Comparison of ENCODE assay signal across 24 cellular contexts in the genomic region with DNA sequence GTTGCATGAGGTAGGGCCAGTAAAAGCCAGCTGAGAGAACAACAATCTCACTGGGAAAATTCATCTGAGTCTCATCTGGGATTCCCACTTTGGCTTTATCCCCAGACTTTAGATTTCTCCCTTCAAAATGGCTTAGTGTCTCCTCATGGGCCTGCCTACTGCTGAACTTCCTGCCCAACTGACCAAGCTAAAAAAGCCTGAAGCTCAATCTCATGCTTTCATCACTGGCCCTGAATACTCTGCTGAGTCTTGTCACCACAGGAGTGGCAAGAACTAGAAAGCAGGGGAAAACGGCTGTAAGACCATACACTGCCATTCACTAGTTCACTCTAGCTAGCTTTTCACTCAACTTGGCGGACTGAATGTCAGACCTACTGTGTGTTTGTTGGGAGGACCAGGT.
"Had no signal": no experiment of that assay in that cellular context is flagged by ENCODE, and none has a peak within 500 bp of the region (broad histone marks: within the 10 kb centered on the region; RNA-seq: fewer than 3 reads in every experiment).

No MANE protein-coding gene starts in this region.

- H3K9me3 ChIP-seq: ascending aorta, body of pancreas, MG63, SJSA1 had no signal

- ATAC-seq: activated CD4-positive, CD25-positive, alpha-beta regulatory T cell treated with anti-CD3 and anti-CD28 coated beads, Interleukin-2, amount 50 U/mL, for 24 hours; activated CD8-positive, alpha-beta T cell treated with anti-CD3 and anti-CD28 coated beads for 36 hours; body of pancreas; K562; PC-3 had no signal

- DNase-seq: activated CD4-positive, alpha-beta T cell treated with anti-CD3 and anti-CD28 coated beads for 4 hours; activated CD8-positive, alpha-beta memory T cell treated with anti-CD3 and anti-CD28 coated beads, Interleukin-2, amount 50 U/mL, for 48 hours; activated CD8-positive, alpha-beta T cell treated with anti-CD3 and anti-CD28 coated beads for 36 hours; activated effector memory CD4-positive, alpha-beta T cell treated with Interleukin-2 at 50 U/mL for 16 hours; activated naive CD4-positive, alpha-beta T cell; activated T-cell treated with anti-CD3 and anti-CD28 coated beads, Interleukin-2, amount 50 U/mL, for 1 hour; body of pancreas; central memory CD4-positive, alpha-beta T cell; Kasumi-1; MG63; MV-4-11; NCI-H1105; NCI-H1436; NCI-H1694 treated with DMSO at 0.1 percent for 48 hours; NCI-H2029 treated with DMSO at 0.1 percent for 48 hours; NCI-H510A treated with DMSO at 0.1 percent for 48 hours; NCI-H69; NK-92 treated with Interleukin-12 subunit alpha and Interleukin-12 subunit beta, amount 100 ng/mL, for 24 hours; PC-3; SHP77 had no signal

- H3K27me3 ChIP-seq: ascending aorta, body of pancreas, MG63, SJSA1 had no signal

- H3K4me3 ChIP-seq: ascending aorta, body of pancreas, K562, MG63, SJSA1 had no signal

- H3K4me1 ChIP-seq: ascending aorta, body of pancreas had no signal

- H3K27ac ChIP-seq: ascending aorta, body of pancreas, SJSA1 had no signal

- H3K36me3 ChIP-seq: ascending aorta, MG63, SJSA1 had no signal
